ENCODE assay signal across 20 cellular contexts in the genomic region with DNA sequence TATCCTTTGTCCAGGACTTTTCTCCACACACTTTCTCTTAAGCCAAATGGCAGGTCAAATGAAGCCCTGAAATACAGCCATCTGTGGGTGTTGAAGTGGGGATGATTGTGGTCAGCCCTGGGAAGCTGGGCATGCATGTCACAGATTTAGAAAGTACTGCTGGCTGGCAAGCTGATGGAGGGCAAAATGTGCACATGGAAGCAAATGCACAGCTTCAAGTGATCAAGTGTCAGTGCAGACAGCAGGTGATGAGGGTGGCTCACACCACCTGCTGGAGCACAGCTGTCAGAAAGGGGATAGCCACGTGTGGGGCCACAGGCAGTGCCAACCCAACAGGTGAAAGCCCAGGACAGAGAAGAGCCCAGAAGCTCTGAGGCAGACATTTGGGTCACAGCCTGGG. TPM values are rescaled to one million over a fixed set of nuclear protein-coding genes. Genes with fewer than 3 reads are reported as not detected.
DNase-seq lines count a peak whose midpoint lies in the region; ATAC-seq and TF ChIP-seq lines count a peak whose summit lies in the region.
"Had no signal": no experiment of that assay in that cellular context is flagged by ENCODE, and none has a peak within 500 bp of the region (broad histone marks: within the 10 kb centered on the region; RNA-seq: fewer than 3 reads in every experiment).

No MANE protein-coding gene starts in this region.

- no peak overlapping the region for H2AFZ ChIP-seq in MM.1S (ENCODE audit: low read length)

- H3K4me2 ChIP-seq in MM.1S (ENCODE audit: low read depth, low read length), result no peak overlapping the region

- no peaks in the 10 kb centered on the region for H3K9me3 ChIP-seq in MM.1S (replicated peaks; ENCODE audit: insufficient read depth, low read length)
- no peaks in the 10 kb centered on the region for H3K9me3 ChIP-seq in left ventricle myocardium inferior (replicated peaks)
- no peaks in the 10 kb centered on the region for H3K9me3 ChIP-seq in lower lobe of right lung
- H3K9me3 ChIP-seq in BE2C, result no peaks in the 10 kb centered on the region
- H3K9me3 ChIP-seq: sigmoid colon, vagina had no signal

- H3K27ac ChIP-seq in MM.1S (ENCODE audit: low read length) (no peak overlapping the region), left ventricle myocardium inferior (replicated peaks) (peak overlapping the region; percentile 38), lower lobe of right lung (no peak overlapping the region)
- H3K27ac ChIP-seq: RWPE1, sigmoid colon, vagina had no signal

- H3K36me3 ChIP-seq in MM.1S (replicated peaks; ENCODE audit: insufficient read depth, low read length) (no peaks in the 10 kb centered on the region), left ventricle myocardium inferior (no peaks in the 10 kb centered on the region), lower lobe of right lung (no peaks in the 10 kb centered on the region), BE2C (no peaks in the 10 kb centered on the region)
- H3K36me3 ChIP-seq: sigmoid colon, vagina had no signal

- H3K4me3 ChIP-seq in MM.1S (ENCODE audit: low read length) (no peak overlapping the region), left ventricle myocardium inferior (no peak overlapping the region), lower lobe of right lung (no peak overlapping the region), BE2C (ENCODE audit: low read depth, low read length) (no peak overlapping the region), foreskin fibroblast (ENCODE audit: low read depth in 1 of 2, low read length in 2 of 2) (no peak overlapping the region)
- H3K4me3 ChIP-seq: sigmoid colon, vagina had no signal

- intact Hi-C loops in left ventricle myocardium inferior (cut with micrococcal nuclease) (no loop called here), lower lobe of right lung (cut with DNase I) (no loop called here)

- H3K27me3 ChIP-seq in MM.1S (replicated peaks; ENCODE audit: insufficient read depth, low read length) (no peaks in the 10 kb centered on the region), left ventricle myocardium inferior (ENCODE audit: low read depth) (no peaks in the 10 kb centered on the region), lower lobe of right lung (ENCODE audit: low read depth) (no peaks in the 10 kb centered on the region), BE2C (no peaks in the 10 kb centered on the region)
- H3K27me3 ChIP-seq: sigmoid colon, vagina had no signal

- H3F3A ChIP-seq in MM.1S (ENCODE audit: insufficient read depth, low read length), result no peaks in the 10 kb centered on the region

- no peaks in the 10 kb centered on the region for H3K79me2 ChIP-seq in MM.1S (ENCODE audit: low read length)

- no peaks in the 10 kb centered on the region for H4K20me1 ChIP-seq in MM.1S (ENCODE audit: insufficient read depth, low read length)

- DNase-seq in DMS153 treated with DMSO at 0.1 percent for 48 hours (lab: John Stamatoyannopoulos, UW; ENCODE audit: unreplicated experiment), result peak; percentile 22
- peak; percentile 43 for DNase-seq in MM.1S
- DNase-seq in NCI-H69 (lab: John Stamatoyannopoulos, UW), result peak; percentile 77
- peak; percentile 31 for DNase-seq in left ventricle myocardium inferior
- DNase-seq in lower lobe of right lung, result no peak
- no peak for DNase-seq in BE2C
- no peak for DNase-seq in foreskin fibroblast
- DNase-seq: activated CD4-positive, alpha-beta T cell treated with anti-CD3 and anti-CD28 coated beads, Interleukin-2, amount 50 U/mL, for 4 hours; activated T-cell treated with anti-CD3 and anti-CD28 coated beads, Interleukin-2, amount 50 U/mL, for 48 hours; DND-41; erythroblast; hippocampal formation; NCI-H1694; sigmoid colon; stimulated activated naive CD8-positive, alpha-beta T cell treated with anti-CD3 and anti-CD28 coated beads, Interleukin-15, amount 100 ng/mL, for 72 hours had no signal

- H3K9me2 ChIP-seq in MM.1S (replicated peaks; ENCODE audit: insufficient read depth, low read length), result no peaks in the 10 kb centered on the region

- peak; percentile 22; the same call in 1 of the 2 replicates for TF ChIP-seq CTCF in MM.1S (IDR thresholded peaks at IDR 0.05; ENCODE audit: low read length)
- no peak for TF ChIP-seq CTCF in left ventricle myocardium inferior (IDR thresholded peaks at IDR 0.05; ENCODE audit: borderline replicate concordance)
- TF ChIP-seq CTCF in lower lobe of right lung (IDR thresholded peaks at IDR 0.05), result no peak
- no peak for TF ChIP-seq CTCF in BE2C (IDR thresholded peaks at IDR 0.05; ENCODE audit: low read depth, low read length)
- TF ChIP-seq CTCF in foreskin fibroblast (IDR thresholded peaks at IDR 0.05; ENCODE audit: low read depth, low read length), result no peak

- H3K4me1 ChIP-seq in MM.1S (ENCODE audit: low read length) (no peaks in the 10 kb centered on the region), left ventricle myocardium inferior (peaks cover 9% of the 10 kb centered on the region), lower lobe of right lung (no peaks in the 10 kb centered on the region), BE2C (no peaks in the 10 kb centered on the region)

- H3K9ac ChIP-seq in MM.1S (ENCODE audit: low read length), result no peak overlapping the region

- no peak for ATAC-seq in lower lobe of right lung
- no peak for ATAC-seq in GM21390 (IDR thresholded peaks at IDR 0.05; ENCODE audit: unreplicated experiment)
- ATAC-seq: HepG2; stimulated activated naive CD8-positive, alpha-beta T cell treated with anti-CD3 and anti-CD28 coated beads, Interleukin-15, amount 100 ng/mL, for 72 hours had no signal

RNA-seq across cellular contexts. Expression of a gene that starts 40.3 kb away (rescaled TPM):
- total RNA-seq in left ventricle myocardium inferior, result not detected
- total RNA-seq in lower lobe of right lung, result not detected
- polyA plus RNA-seq in BE2C (2012; ENCODE audit: insufficient read depth, insufficient read length, low read depth), result not detected
- total RNA-seq: HepG2, liver, sigmoid colon, vagina had no signal
- polyA plus RNA-seq: HepG2, liver, sigmoid colon had no signal

Comparison
In these comparisons a context has a peak if more than half of its experiments do, and no peak if none do; other contexts are left out.
1. DNase-seq: peak in DMS153 treated with DMSO at 0.1 percent for 48 hours (single experiment), MM.1S (single experiment), NCI-H69 (single experiment) and left ventricle myocardium inferior (single experiment); none in lower lobe of right lung (single experiment), BE2C (single experiment) and foreskin fibroblast (0 of 2).